In the genomic region with DNA sequence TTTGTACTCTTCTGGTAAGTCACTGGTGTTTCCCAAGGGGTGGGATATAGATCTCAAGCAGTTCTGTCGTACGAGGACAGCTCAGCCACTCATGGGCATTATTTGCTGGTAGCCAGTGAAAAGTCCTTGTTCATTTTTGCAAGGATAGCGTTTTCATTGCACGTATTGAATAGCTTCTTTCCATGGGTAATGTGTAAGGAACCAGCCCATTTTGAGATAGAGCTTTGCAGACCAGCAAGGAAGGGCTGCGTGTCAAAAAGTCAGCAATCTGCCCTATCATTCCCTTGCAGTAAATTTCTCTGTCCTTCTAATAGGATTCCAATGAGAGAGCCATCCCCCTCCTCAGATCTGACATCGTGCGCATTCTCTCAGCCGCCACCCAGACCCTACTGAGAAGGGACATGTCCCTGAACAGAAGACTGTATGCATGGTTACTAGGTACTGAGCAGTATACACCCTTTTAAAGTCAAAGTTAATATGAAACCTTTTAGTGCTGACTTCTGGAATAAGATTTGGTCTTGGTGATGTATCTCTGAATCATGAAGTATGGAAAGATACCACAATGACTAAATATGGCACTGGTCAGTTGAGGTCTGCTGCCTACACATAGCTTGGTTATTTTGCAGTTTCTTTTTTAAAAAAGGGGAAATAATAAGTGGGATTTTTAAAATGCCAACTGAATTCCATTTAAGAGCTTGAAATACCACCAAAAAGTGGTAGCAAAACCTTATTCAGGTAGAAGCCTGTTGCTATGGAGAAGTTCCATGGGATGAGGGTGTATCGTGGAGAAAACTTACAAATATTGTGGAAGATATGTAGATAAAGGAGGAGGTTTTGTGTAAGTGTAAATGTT, we compare ENCODE assay signal across 11 cellular contexts. TPM values are rescaled to one million over a fixed set of nuclear protein-coding genes. Genes with fewer than 3 reads are reported as not detected.
DNase-seq lines count a peak whose midpoint lies in the region; ATAC-seq and TF ChIP-seq lines count a peak whose summit lies in the region.
"Had no signal": no experiment of that assay in that cellular context is flagged by ENCODE, and none has a peak within 500 bp of the region (broad histone marks: within the 10 kb centered on the region; RNA-seq: fewer than 3 reads in every experiment).

No MANE protein-coding gene starts in this region.

- H3K18ac ChIP-seq in trophoblast cell (ENCODE audit: low read length) = peak overlapping the region; percentile 46

- no peaks in the 10 kb centered on the region for H3K27me3 ChIP-seq in trophoblast cell (ENCODE audit: insufficient read depth, low read length)

- H3K23ac ChIP-seq in trophoblast cell (ENCODE audit: low read length) = no peak overlapping the region

- no peak overlapping the region for H4K12ac ChIP-seq in trophoblast cell (ENCODE audit: low read depth, low read length)

- H2BK12ac ChIP-seq in trophoblast cell (ENCODE audit: low read length) = peak overlapping the region; percentile 18

- TF ChIP-seq CTCF in choroid plexus epithelial cell (conservative IDR thresholded peaks at IDR 0.05; ENCODE audit: low read depth, low read length) = no peak

- H3K9me3 ChIP-seq in trophoblast cell (ENCODE audit: insufficient read depth, low read depth, low read length) = no peaks in the 10 kb centered on the region

- H2AK5ac ChIP-seq in trophoblast cell (ENCODE audit: low read length) = no peak overlapping the region

- H3K4ac ChIP-seq in trophoblast cell (ENCODE audit: low read depth, low read length) = no peak overlapping the region

- H3K79me1 ChIP-seq in trophoblast cell (ENCODE audit: low read length) = peaks cover 28% of the 10 kb centered on the region

- no peak overlapping the region for H2BK120ac ChIP-seq in trophoblast cell (ENCODE audit: insufficient read depth, low read length, poor library complexity)

- H3K4me1 ChIP-seq in trophoblast cell (ENCODE audit: control insufficient read depth in 1 of 2, insufficient read depth in 2 of 2, low read length in 2 of 2) = peaks cover 27 to 33% of the 10 kb centered on the region in 2 experiments

- no peak overlapping the region for H3K4me2 ChIP-seq in trophoblast cell (ENCODE audit: low read length)

- DNase-seq in EL (peak; percentile 88), NCI-H226 (peak; percentile 76), choroid plexus epithelial cell (ENCODE audit: low read depth) (peak; percentile 78), trophoblast cell (peak; percentile 78 to 96), mucosa of gallbladder (ENCODE audit: low spot score) (no peak), NCI-H748 (lab: John Stamatoyannopoulos, UW; ENCODE audit: unreplicated experiment) (no peak)
- DNase-seq: activated CD4-positive, alpha-beta T cell treated with anti-CD3 and anti-CD28 coated beads, Interleukin-2, amount 10 ng/mL, durations not matched to agents 24 days and 14 days; endodermal cell; NCI-H446 treated with DMSO at 0.1 percent for 48 hours; Right ventricle myocardium superior had no signal

- H4K91ac ChIP-seq in trophoblast cell (ENCODE audit: low read depth, low read length) = peak overlapping the region; percentile 60

- no peak overlapping the region for H2AFZ ChIP-seq in trophoblast cell (ENCODE audit: insufficient read depth, low read length, poor library complexity)

- H3K79me2 ChIP-seq in trophoblast cell (ENCODE audit: control insufficient read depth, insufficient read depth, low read length, poor library complexity) = peaks cover 2% of the 10 kb centered on the region

- ATAC-seq in GM21367 (IDR thresholded peaks at IDR 0.05; ENCODE audit: unreplicated experiment) = no peak

- H3K36me3 ChIP-seq in trophoblast cell (ENCODE audit: control insufficient read depth in 1 of 2, insufficient read depth in 2 of 2, low read length in 2 of 2) = peaks cover 21 to 24% of the 10 kb centered on the region in 2 experiments

- WGBS in trophoblast cell (ENCODE audit: extremely low coverage, insufficient coverage, insufficient read length) = 100% methylated on average over 1 of the region's 9 CpGs

- no peak overlapping the region for H2BK5ac ChIP-seq in trophoblast cell (ENCODE audit: low read depth, low read length, poor library complexity)

- H3K9ac ChIP-seq in trophoblast cell (ENCODE audit: low read length) = no peak overlapping the region

- no peak overlapping the region for H3K27ac ChIP-seq in trophoblast cell (ENCODE audit: low read depth, low read length)

- H4K8ac ChIP-seq in trophoblast cell (ENCODE audit: low read depth, low read length) = peak overlapping the region; percentile 7

- H3K4me3 ChIP-seq in choroid plexus epithelial cell (ENCODE audit: low read depth, low read length) = no peak overlapping the region
- no peak overlapping the region for H3K4me3 ChIP-seq in trophoblast cell (ENCODE audit: low read depth, low read length)

- H3K14ac ChIP-seq in trophoblast cell (ENCODE audit: low read length) = no peak overlapping the region

RNA-seq across cellular contexts. Expression of a gene that starts 55.3 kb away (rescaled TPM):
- polyA plus RNA-seq in trophoblast cell (2013) = 26.7 and 27.3 TPM in 2 replicates
- total RNA-seq in mucosa of gallbladder = 31.2 TPM

Comparison
In these comparisons a context has a peak if more than half of its experiments do, and no peak if none do; other contexts are left out.
1. DNase-seq: peak in EL (single experiment), NCI-H226 (single experiment), choroid plexus epithelial cell (single experiment) and trophoblast cell (2 of 2); none in mucosa of gallbladder (single experiment) and NCI-H748 (single experiment).